1 cellular context compared by ENCODE assay signal in the genomic region with DNA sequence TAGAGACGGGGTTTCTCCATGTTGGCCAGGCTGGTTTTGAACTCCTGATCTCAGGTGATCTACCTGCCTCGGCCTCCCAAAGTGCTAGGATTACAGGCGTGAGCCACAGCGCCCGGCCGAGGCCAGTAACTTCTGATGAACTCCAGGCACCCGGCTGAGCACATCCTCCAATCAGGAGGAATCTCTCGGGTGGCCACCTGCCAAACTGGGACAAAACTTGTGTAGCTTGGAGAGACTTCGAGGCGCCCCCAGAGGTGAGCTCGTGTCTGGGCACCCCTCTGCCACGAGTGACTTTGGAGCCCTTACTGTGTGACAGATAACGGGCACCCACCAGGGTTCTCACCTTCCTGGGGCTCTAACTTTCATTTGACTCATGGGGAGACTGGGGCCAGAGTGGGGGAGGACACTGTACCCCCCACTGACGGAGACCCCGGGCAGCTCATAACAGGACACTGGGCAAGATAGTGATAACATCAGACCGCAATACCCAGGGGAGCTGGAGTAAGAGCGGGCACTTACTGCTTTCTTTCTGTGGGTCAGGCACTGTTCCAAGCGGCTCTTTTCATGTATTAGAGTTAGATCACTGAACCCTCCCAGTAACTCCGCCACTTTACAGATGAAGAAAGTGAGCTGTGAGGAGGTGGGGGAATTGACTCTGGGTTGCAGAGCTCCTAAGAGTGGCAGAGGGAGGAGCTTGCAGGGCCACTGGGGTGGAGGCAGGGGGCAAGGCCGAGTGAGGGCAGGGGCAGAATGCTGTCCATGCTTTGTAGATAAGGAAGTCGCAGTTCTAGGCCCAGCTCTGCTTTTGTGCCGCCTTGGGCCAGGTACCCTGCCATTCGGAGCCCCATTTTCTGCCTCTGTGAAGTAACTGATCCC.
TF ChIP-seq lines count a peak whose summit lies in the region.

No MANE protein-coding gene starts in this region.

TF ChIP-seq in GM23338, 12 proteins besides CTCF, POLR2A, EP300 and RAD21 (continued from another document):
- TF ChIP-seq ZNF462 (CRISPR knock-in tag; IDR thresholded peaks at IDR 0.05) (no peak), POLR2AphosphoS5 (IDR thresholded peaks at IDR 0.05; ENCODE audit: low read depth) (no peak)
TF ChIP-seq in GM23338: peak in this region for 0.
